ENCODE assay signal across 20 cellular contexts in genomic region chr6:17635568-17635967, GRCh38. TPM values are rescaled to one million over a fixed set of nuclear protein-coding genes. Genes with fewer than 3 reads are reported as not detected.
DNase-seq lines count a peak whose midpoint lies in the region; ATAC-seq lines count a peak whose summit lies in the region.
"Had no signal": no experiment of that assay in that cellular context is flagged by ENCODE, and none has a peak within 500 bp of the region (broad histone marks: within the 10 kb centered on the region; RNA-seq: fewer than 3 reads in every experiment).

No MANE protein-coding gene starts in this region.

- H3K4me3 Mint-ChIP-seq in T-helper 1 cell treated with Interleukin-12 subunit alpha and Interleukin-12 subunit beta and Interleukin-4 antibody, amounts not matched to agents 30 μg/mL and 1 μg/mL, for 36 hours = no peak overlapping the region
- no peak overlapping the region for H3K4me3 Mint-ChIP-seq in CD8-positive, alpha-beta memory T cell
- H3K4me3 Mint-ChIP-seq in activated naive CD8-positive, alpha-beta T cell treated with anti-CD3 and anti-CD28 coated beads for 36 hours = no peak overlapping the region
- peak overlapping the region in 1 of 10 donors; percentile 31 for H3K4me3 Mint-ChIP-seq in naive thymus-derived CD4-positive, alpha-beta T cell

- no peak overlapping the region for H3K4me3 ChIP-seq in CD8-positive, alpha-beta memory T cell (ENCODE audit: low read length)
- H3K4me3 ChIP-seq in naive thymus-derived CD4-positive, alpha-beta T cell (ENCODE audit: low read length) = no peak overlapping the region
- H3K4me3 ChIP-seq: ascending aorta, right atrium auricular region, upper lobe of left lung had no signal

- no peaks in the 10 kb centered on the region for H3K9me3 ChIP-seq in CD8-positive, alpha-beta memory T cell (ENCODE audit: low read length)
- H3K9me3 ChIP-seq in naive thymus-derived CD4-positive, alpha-beta T cell (ENCODE audit: control insufficient read depth in 2 of 3, low read length in 3 of 3) = no peaks in the 10 kb centered on the region
- H3K9me3 ChIP-seq: ascending aorta, right atrium auricular region, SK-N-SH, upper lobe of left lung had no signal

- no peaks in the 10 kb centered on the region for H3K27me3 Mint-ChIP-seq in T-helper 1 cell treated with Interleukin-12 subunit alpha and Interleukin-12 subunit beta and Interleukin-4 antibody, amounts not matched to agents 30 μg/mL and 1 μg/mL, for 36 hours (ENCODE audit: low read depth)
- no peaks in the 10 kb centered on the region for H3K27me3 Mint-ChIP-seq in CD8-positive, alpha-beta memory T cell
- no peaks in the 10 kb centered on the region for H3K27me3 Mint-ChIP-seq in activated naive CD8-positive, alpha-beta T cell treated with anti-CD3 and anti-CD28 coated beads for 36 hours
- no peaks in the 10 kb centered on the region for H3K27me3 Mint-ChIP-seq in naive thymus-derived CD4-positive, alpha-beta T cell

- peaks cover 63% of the 10 kb centered on the region for H3K36me3 Mint-ChIP-seq in T-helper 1 cell treated with Interleukin-12 subunit alpha and Interleukin-12 subunit beta and Interleukin-4 antibody, amounts not matched to agents 30 μg/mL and 1 μg/mL, for 36 hours (ENCODE audit: low read depth)
- peaks cover 0 to 75% (median 9%) of the 10 kb centered on the region in 3 donors for H3K36me3 Mint-ChIP-seq in CD8-positive, alpha-beta memory T cell
- peaks cover 68% of the 10 kb centered on the region for H3K36me3 Mint-ChIP-seq in activated naive CD8-positive, alpha-beta T cell treated with anti-CD3 and anti-CD28 coated beads for 36 hours
- H3K36me3 Mint-ChIP-seq in naive thymus-derived CD4-positive, alpha-beta T cell = peaks cover 0 to 60% (median 37%) of the 10 kb centered on the region in 5 donors

- DNase-seq in T-helper 1 cell = no peak
- no peak for DNase-seq in CD8-positive, alpha-beta memory T cell
- no peak for DNase-seq in activated naive CD8-positive, alpha-beta T cell treated with anti-CD3 and anti-CD28 coated beads for 36 hours
- DNase-seq in naive thymus-derived CD4-positive, alpha-beta T cell = no peak
- no peak for DNase-seq in stimulated activated naive CD4-positive, alpha-beta T cell treated with Interleukin-2 at 50 U/mL for 16 hours (lab: John Stamatoyannopoulos, UW)
- no peak for DNase-seq in SKM-1 (lab: John Stamatoyannopoulos, UW; ENCODE audit: unreplicated experiment)
- no peak for DNase-seq in HT-29 (ENCODE audit: low spot score)
- DNase-seq: activated effector memory CD4-positive, alpha-beta T cell treated with Interleukin-2 at 50 U/mL for 16 hours; effector CD8-positive, alpha-beta T cell; left ventricle myocardium superior; NCI-H1105 treated with DMSO at 0.1 percent for 48 hours; NCI-H2107; NCI-H510A treated with DMSO at 0.1 percent for 48 hours; RPMI8226; SK-N-SH; upper lobe of left lung had no signal

- intact Hi-C loops in naive thymus-derived CD4-positive, alpha-beta T cell (cut with micrococcal nuclease) = no loop called here

- no peak overlapping the region for H3K27ac ChIP-seq in CD8-positive, alpha-beta memory T cell (ENCODE audit: low read depth, low read length)
- no peak overlapping the region for H3K27ac ChIP-seq in naive thymus-derived CD4-positive, alpha-beta T cell (ENCODE audit: low read depth, low read length)
- H3K27ac ChIP-seq: 22Rv1, right atrium auricular region, upper lobe of left lung had no signal

- CTCF ChIA-PET in CD8-positive, alpha-beta memory T cell (lab: Charles Lee) = interaction anchor here (1.1 kb wide), 1 partner anchor 52 kb away, joined by 3 read pairs; no protein-coding TSS in a partner anchor
- CTCF ChIA-PET in naive thymus-derived CD4-positive, alpha-beta T cell (lab: Charles Lee) = interaction anchor here (0.7 kb wide), 1 partner anchor 48 kb away, joined by 6 read pairs; no protein-coding TSS in a partner anchor

- peaks cover 35% of the 10 kb centered on the region for H3K4me1 Mint-ChIP-seq in T-helper 1 cell treated with Interleukin-12 subunit alpha and Interleukin-12 subunit beta and Interleukin-4 antibody, amounts not matched to agents 30 μg/mL and 1 μg/mL, for 36 hours (ENCODE audit: low read depth)
- H3K4me1 Mint-ChIP-seq in CD8-positive, alpha-beta memory T cell = peaks cover 40 to 61% (median 55%) of the 10 kb centered on the region in 3 donors
- peaks cover 41% of the 10 kb centered on the region for H3K4me1 Mint-ChIP-seq in activated naive CD8-positive, alpha-beta T cell treated with anti-CD3 and anti-CD28 coated beads for 36 hours
- peaks cover 18 to 62% (median 48%) of the 10 kb centered on the region in 7 donors for H3K4me1 Mint-ChIP-seq in naive thymus-derived CD4-positive, alpha-beta T cell

- H3K27me3 ChIP-seq in CD8-positive, alpha-beta memory T cell (ENCODE audit: insufficient read depth, low read length, poor library complexity, severe bottlenecking) = no peaks in the 10 kb centered on the region
- H3K27me3 ChIP-seq in naive thymus-derived CD4-positive, alpha-beta T cell (ENCODE audit: control insufficient read depth in 2 of 2, insufficient read depth in 2 of 2, low read length in 2 of 2) = no peaks in the 10 kb centered on the region
- H3K27me3 ChIP-seq: ascending aorta, right atrium auricular region, upper lobe of left lung had no signal

- H3K36me3 ChIP-seq in CD8-positive, alpha-beta memory T cell (ENCODE audit: insufficient read depth, low read length) = peaks cover 24% of the 10 kb centered on the region
- H3K36me3 ChIP-seq in naive thymus-derived CD4-positive, alpha-beta T cell (ENCODE audit: control insufficient read depth in 2 of 3, insufficient read depth in 3 of 3, low read length in 3 of 3) = peaks cover 0 to 42% (median 19%) of the 10 kb centered on the region in 3 experiments

- H3K27ac Mint-ChIP-seq in T-helper 1 cell treated with Interleukin-12 subunit alpha and Interleukin-12 subunit beta and Interleukin-4 antibody, amounts not matched to agents 30 μg/mL and 1 μg/mL, for 36 hours = peak overlapping the region; percentile 54
- peak overlapping the region; percentile 15 to 94 (median 74) for H3K27ac Mint-ChIP-seq in CD8-positive, alpha-beta memory T cell
- peak overlapping the region; percentile 63 for H3K27ac Mint-ChIP-seq in activated naive CD8-positive, alpha-beta T cell treated with anti-CD3 and anti-CD28 coated beads for 36 hours
- peak overlapping the region in 7 of 9 donors; percentile 1 to 77 (median 31) for H3K27ac Mint-ChIP-seq in naive thymus-derived CD4-positive, alpha-beta T cell

- ATAC-seq in naive thymus-derived CD4-positive, alpha-beta T cell = no peak
- ATAC-seq: left ventricle myocardium superior had no signal

- no peaks in the 10 kb centered on the region for H3K9me3 Mint-ChIP-seq in T-helper 1 cell treated with Interleukin-12 subunit alpha and Interleukin-12 subunit beta and Interleukin-4 antibody, amounts not matched to agents 30 μg/mL and 1 μg/mL, for 36 hours
- H3K9me3 Mint-ChIP-seq in CD8-positive, alpha-beta memory T cell = no peaks in the 10 kb centered on the region
- H3K9me3 Mint-ChIP-seq in activated naive CD8-positive, alpha-beta T cell treated with anti-CD3 and anti-CD28 coated beads for 36 hours = no peaks in the 10 kb centered on the region
- H3K9me3 Mint-ChIP-seq in naive thymus-derived CD4-positive, alpha-beta T cell = no peaks in the 10 kb centered on the region

- POLR2A ChIA-PET in CD8-positive, alpha-beta memory T cell (lab: Charles Lee) = no interaction called here
- POLR2A ChIA-PET in naive thymus-derived CD4-positive, alpha-beta T cell (lab: Charles Lee) = no interaction called here

- peaks cover 24% of the 10 kb centered on the region for H3K4me1 ChIP-seq in CD8-positive, alpha-beta memory T cell (ENCODE audit: insufficient read depth, low read length)
- H3K4me1 ChIP-seq in naive thymus-derived CD4-positive, alpha-beta T cell (ENCODE audit: control insufficient read depth in 2 of 2, insufficient read depth in 2 of 2, low read length in 2 of 2) = peaks cover 18 to 27% of the 10 kb centered on the region in 2 donors

RNA-seq across cellular contexts. Expression of gene FAM8A1, which starts 35.5 kb away (rescaled TPM):
- total RNA-seq in CD8-positive, alpha-beta memory T cell = 1 to 10 TPM; 4.7 to 5.1 TPM
- polyA plus RNA-seq in CD8-positive, alpha-beta memory T cell = 8.3 TPM
- 1 to 10 TPM; 3.8 to 4.0 TPM for total RNA-seq in activated naive CD8-positive, alpha-beta T cell treated with anti-CD3 and anti-CD28 coated beads for 36 hours
- total RNA-seq in naive thymus-derived CD4-positive, alpha-beta T cell = 10 to 100 TPM in 4 of 5 experiments, 1 to 10 TPM in 1; 8.0 to 26.1 (median 21.1) TPM
- 1 to 10 TPM; 5.9 to 6.0 TPM for polyA plus RNA-seq in naive thymus-derived CD4-positive, alpha-beta T cell
- total RNA-seq in HT-29 (2014; rRNA removed; shearing (Covaris generic)) = 9.4 and 9.9 TPM in 2 replicates
